In the genomic region with DNA sequence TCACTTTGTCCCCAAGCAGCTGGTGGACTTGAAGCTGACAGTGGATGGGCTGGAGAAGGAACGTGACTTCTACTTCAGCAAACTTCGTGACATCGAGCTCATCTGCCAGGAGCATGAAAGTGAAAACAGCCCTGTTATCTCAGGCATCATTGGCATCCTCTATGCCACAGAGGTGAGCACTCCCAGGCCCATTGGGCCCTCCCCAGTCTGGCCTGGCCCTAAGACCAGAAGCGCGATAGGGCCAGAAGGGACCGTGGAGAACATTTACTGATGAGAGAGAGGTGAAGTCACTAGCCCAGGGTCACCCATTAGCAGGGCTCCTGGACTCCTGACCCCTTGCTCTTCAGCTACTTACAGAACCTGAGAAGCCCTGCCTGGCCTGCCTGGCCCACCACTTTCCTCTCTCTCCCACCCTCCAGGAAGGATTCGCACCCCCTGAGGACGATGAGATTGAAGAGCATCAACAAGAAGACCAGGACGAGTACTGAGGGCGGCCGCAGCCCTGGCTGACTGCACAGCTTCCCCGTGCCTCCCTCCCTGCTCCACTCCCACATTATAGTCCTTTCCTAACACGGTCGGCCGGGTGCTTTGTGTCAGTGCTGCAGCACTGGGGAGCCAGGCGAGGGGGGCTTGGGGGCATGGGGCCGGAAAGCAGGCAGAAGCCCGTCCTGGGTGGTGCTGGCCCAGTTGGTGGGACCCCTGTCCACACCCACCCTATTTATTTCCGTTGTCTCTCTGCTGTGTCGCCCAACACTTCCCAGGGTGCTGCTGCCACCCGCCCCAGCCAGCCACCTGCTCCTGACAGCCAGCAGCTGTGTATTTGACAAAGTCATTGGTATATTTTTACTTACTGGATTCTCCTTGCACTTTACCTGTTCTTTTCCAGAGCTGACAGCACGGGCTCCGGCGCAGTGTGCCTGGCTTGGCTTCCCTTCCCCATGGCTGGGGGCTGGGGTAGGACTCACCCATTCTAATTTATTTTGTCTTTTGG, we compare ENCODE assay signal across 18 cellular contexts. TPM values are rescaled to one million over a fixed set of nuclear protein-coding genes. Genes with fewer than 3 reads are reported as not detected.
A peak's percentile ranks its signal among the peaks of the same experiment; 100 is the strongest.
DNase-seq lines count a peak whose midpoint lies in the region; ATAC-seq and TF ChIP-seq lines count a peak whose summit lies in the region.
"Had no signal": no experiment of that assay in that cellular context is flagged by ENCODE, and none has a peak within 500 bp of the region (broad histone marks: within the 10 kb centered on the region; RNA-seq: fewer than 3 reads in every experiment).

No MANE protein-coding gene starts in this region.

- no peaks in the 10 kb centered on the region for H3K79me2 ChIP-seq in H9 (ENCODE audit: insufficient read depth, low read length)
- H3K79me2 ChIP-seq in HCT116 (ENCODE audit: insufficient read depth, low read length), result peaks cover 30% of the 10 kb centered on the region

- H3K23ac ChIP-seq in H9 (ENCODE audit: insufficient read length, low read depth, low read length), result no peak overlapping the region

- H4K20me1 ChIP-seq in H9 (ENCODE audit: control insufficient read depth, insufficient read depth, insufficient read length) (no peaks in the 10 kb centered on the region), HCT116 (ENCODE audit: insufficient read depth) (no peaks in the 10 kb centered on the region)

- H3K4me3 ChIP-seq in HCT116 (replicated peaks in 1 of 2; ENCODE audit: low read depth in 1 of 2, low read length in 2 of 2), result no peak overlapping the region

- no peaks in the 10 kb centered on the region for H3K23me2 ChIP-seq in H9 (ENCODE audit: insufficient read length, low read depth, low read length, poor library complexity, severe bottlenecking)

- BruUV-seq in HCT116 (replicated peaks; lab: Mats Ljungman, UMichigan), result TSS peak; percentile 52

- no peak overlapping the region for H3K18ac ChIP-seq in H9 (ENCODE audit: insufficient read length, low read depth, low read length)

- TF ChIP-seq CTCF in H9 (conservative IDR thresholded peaks at IDR 0.05), result no peak
- TF ChIP-seq CTCF in HCT116 (IDR thresholded peaks at IDR 0.05 in 2 of 3, conservative IDR thresholded peaks at IDR 0.05 in 1 of 3; ENCODE audit: borderline replicate concordance in 1 of 3, insufficient read depth in 1 of 3, low read depth in 2 of 3, low read length in 2 of 3), result no peak
- TF ChIP-seq CTCF in nephron progenitor cell (IDR thresholded peaks at IDR 0.05), result no peak

- no peak overlapping the region for H3K14ac ChIP-seq in H9 (ENCODE audit: insufficient read depth, low read length)

- no peak overlapping the region for H3T11ph ChIP-seq in H9 (ENCODE audit: low read length)

- H2AK5ac ChIP-seq in H9 (ENCODE audit: insufficient read length, low read length), result no peak overlapping the region

- no peak overlapping the region for H2BK20ac ChIP-seq in H9 (ENCODE audit: low read depth, low read length, poor library complexity, severe bottlenecking)

- no peak overlapping the region for H4K8ac ChIP-seq in H9 (replicated peaks; ENCODE audit: insufficient read length, low read depth, low read length)

- H3K4me3 Mint-ChIP-seq in H9 (peak overlapping the region in 1 of 2 experiments; percentile 2; a peak in 1 of 5 replicates), nephron progenitor cell (no peak overlapping the region)
- H3K4me3 Mint-ChIP-seq in central memory CD8-positive, alpha-beta T cell, result no peak overlapping the region

- H3K27me3 Mint-ChIP-seq in H9 (ENCODE audit: low read depth) (no peaks in the 10 kb centered on the region; the same call in 1 of the 2 replicates), nephron progenitor cell (ENCODE audit: low read depth, poor library complexity) (peaks cover 3% of the 10 kb centered on the region)
- H3K27me3 Mint-ChIP-seq in central memory CD8-positive, alpha-beta T cell, result no peaks in the 10 kb centered on the region

- CTCF ChIA-PET in HCT116 (lab: Charles Lee), result no interaction called here

- H3K4me2 ChIP-seq in H9 (ENCODE audit: insufficient read depth, insufficient read length, low read length), result no peak overlapping the region
- H3K4me2 ChIP-seq in HCT116 (ENCODE audit: low read length), result no peak overlapping the region

- no CpG with 5 or more reads among the region's 24 CpGs for WGBS in H9 (ENCODE audit: extremely low coverage, insufficient read length, low lambda C conversion rate)

- no peak overlapping the region for H3K4ac ChIP-seq in H9 (ENCODE audit: low read depth, low read length)

- peaks cover 4 to 19% (median 9%) of the 10 kb centered on the region in 3 experiments for H3K36me3 Mint-ChIP-seq in H9 (ENCODE audit: insufficient read depth in 1 of 3, low read depth in 3 of 3)
- H3K36me3 Mint-ChIP-seq in central memory CD8-positive, alpha-beta T cell (ENCODE audit: insufficient read depth), result peaks cover 11% of the 10 kb centered on the region
- H3K36me3 Mint-ChIP-seq in nephron progenitor cell (ENCODE audit: low read depth), result peaks cover 30% of the 10 kb centered on the region

- H3K9me3 ChIP-seq in H9 (ENCODE audit: control insufficient read depth, low read depth, low read length) (no peaks in the 10 kb centered on the region), HCT116 (ENCODE audit: control insufficient read depth in 1 of 2, insufficient read depth in 1 of 2, low read depth in 1 of 2, low read length in 2 of 2) (no peaks in the 10 kb centered on the region)

- no peaks in the 10 kb centered on the region for H3K9me2 ChIP-seq in HCT116 (ENCODE audit: insufficient read depth)

- H2BK12ac ChIP-seq in H9 (ENCODE audit: insufficient read length, low read depth, low read length), result no peak overlapping the region

- no peaks in the 10 kb centered on the region for H3K79me1 ChIP-seq in H9 (ENCODE audit: insufficient read depth, low read depth, low read length, poor library complexity, severe bottlenecking)

- H3K4me1 ChIP-seq in H9 (ENCODE audit: insufficient read depth, low read length) (no peaks in the 10 kb centered on the region), HCT116 (ENCODE audit: control insufficient read depth in 1 of 2, insufficient read depth in 2 of 2, low read length in 2 of 2) (peaks cover 12 to 32% of the 10 kb centered on the region in 2 experiments)

- peaks cover 5 to 9% of the 10 kb centered on the region in 2 experiments for H3K4me1 Mint-ChIP-seq in H9
- H3K4me1 Mint-ChIP-seq in central memory CD8-positive, alpha-beta T cell, result peaks cover 6% of the 10 kb centered on the region
- H3K4me1 Mint-ChIP-seq in nephron progenitor cell, result peaks cover 29% of the 10 kb centered on the region

- RAD21 ChIA-PET in HCT116 (lab: Charles Lee; ENCODE audit: low non-redundant PET in 1 of 2, low total read pairs in 2 of 2, uncharacterized antibody in 2 of 2, unreplicated experiment in 2 of 2), result no interaction called here

- no peak for ATAC-seq in HCT116
- ATAC-seq in central memory CD8-positive, alpha-beta T cell (replicated peaks; ENCODE audit: extremely low read depth, poor library complexity, severe bottlenecking), result no peak

- H2BK120ac ChIP-seq in H9 (ENCODE audit: low read depth, low read length, poor library complexity, severe bottlenecking), result no peak overlapping the region

- H3K36me3 ChIP-seq in HCT116 (ENCODE audit: control insufficient read depth in 1 of 2, insufficient read depth in 2 of 2, low read length in 2 of 2), result peaks cover 4 to 8% of the 10 kb centered on the region in 2 experiments; a peak in 2 of 4 replicates

- intact Hi-C loops in HCT116 (cut with micrococcal nuclease), result no loop called here

- H4K91ac ChIP-seq in H9 (ENCODE audit: insufficient read length, low read depth, low read length), result no peak overlapping the region

- H2BK5ac ChIP-seq in H9 (ENCODE audit: insufficient read length, low read length), result no peak overlapping the region

- TF ChIP-seq POLR2A in HCT116 (IDR thresholded peaks at IDR 0.05; ENCODE audit: borderline replicate concordance, extremely low read depth, insufficient read depth, insufficient read length), result no peak

- H3K27ac ChIP-seq in H9 (ENCODE audit: insufficient read length, low read depth, low read length) (no peak overlapping the region), HCT116 (ENCODE audit: low read depth, low read length) (no peak overlapping the region)
- H3K27ac ChIP-seq: C4-2B had no signal

- H3K9me3 Mint-ChIP-seq in H9 (no peaks in the 10 kb centered on the region; a peak in 1 of 5 replicates), nephron progenitor cell (no peaks in the 10 kb centered on the region)
- no peaks in the 10 kb centered on the region for H3K9me3 Mint-ChIP-seq in central memory CD8-positive, alpha-beta T cell

- H3K27me3 ChIP-seq in H9 (ENCODE audit: insufficient read depth, low read length) (no peaks in the 10 kb centered on the region), HCT116 (ENCODE audit: insufficient read depth, low read length) (no peaks in the 10 kb centered on the region)

- H2AFZ ChIP-seq in H9 (ENCODE audit: low read length) (no peak overlapping the region), HCT116 (ENCODE audit: low read depth, low read length, poor library complexity, severe bottlenecking) (no peak overlapping the region)

- POLR2A ChIA-PET in HCT116 (lab: Charles Lee), result no interaction called here

- H3K27ac Mint-ChIP-seq in H9 (peak overlapping the region; percentile 49 to 61 (median 59); a peak in 3 of 7 replicates), nephron progenitor cell (peak overlapping the region; percentile 61)
- H3K27ac Mint-ChIP-seq in central memory CD8-positive, alpha-beta T cell (ENCODE audit: low read depth), result peak overlapping the region; percentile 13

- TF ChIP-seq RAD21 in HCT116 (IDR thresholded peaks at IDR 0.05; ENCODE audit: low read depth), result no peak

- H3K9ac ChIP-seq in H9 (ENCODE audit: extremely low read depth, insufficient read length, low read length) (no peak overlapping the region), HCT116 (ENCODE audit: low read length) (no peak overlapping the region)

- H2BK15ac ChIP-seq in H9 (ENCODE audit: low read depth, low read length), result no peak overlapping the region

- H4K5ac ChIP-seq in H9 (ENCODE audit: insufficient read length, low read depth, low read length), result no peak overlapping the region

- DNase-seq in H9, result no peak
- no peak for DNase-seq in HCT116 (ENCODE audit: low read depth, low spot score)
- DNase-seq in central memory CD8-positive, alpha-beta T cell (ENCODE audit: low spot score in 2 of 2), result no peak
- no peak for DNase-seq in nephron progenitor cell
- DNase-seq in A172 (ENCODE audit: low spot score), result no peak
- DNase-seq in NCI-H2107 treated with DMSO at 0.1 percent for 48 hours (lab: John Stamatoyannopoulos, UW; ENCODE audit: unreplicated experiment), result no peak
- DNase-seq in T1000 (lab: John Stamatoyannopoulos, UW), result no peak
- DNase-seq in DMS79 (lab: John Stamatoyannopoulos, UW), result no peak
- DNase-seq: AML-193, GOT3, NCI-H1048, NCI-H1436, NCI-H2029, NCI-H510A, NCI-H748 treated with DMSO at 0.1 percent for 48 hours, Right ventricle myocardium superior had no signal

- H3K56ac ChIP-seq in H9 (ENCODE audit: insufficient read length, low read depth, low read length), result no peak overlapping the region

RNA-seq across cellular contexts. Expression of a gene that starts 6.6 kb away (rescaled TPM):
- 53.9 and 55.3 TPM in 2 replicates for total RNA-seq in H9 (2021)
- total RNA-seq in HCT116 (2021; ENCODE audit: unreplicated experiment), result 69.8 TPM
- 59.0 and 66.6 TPM in 2 replicates for polyA plus RNA-seq in HCT116 (2012)
- 53.8 and 57.7 TPM in 2 replicates for total RNA-seq in A172 (2014; rRNA removed; shearing (Covaris generic))

RNA-seq across cellular contexts. Expression of a gene that starts 25.3 kb away (rescaled TPM):
- 55.4 and 58.3 TPM in 2 replicates for total RNA-seq in H9 (2021)
- 40.0 TPM for total RNA-seq in HCT116 (2021; ENCODE audit: unreplicated experiment)
- 27.0 and 35.6 TPM in 2 replicates for polyA plus RNA-seq in HCT116 (2012)
- total RNA-seq in A172 (2014; rRNA removed; shearing (Covaris generic)), result 41.4 and 44.3 TPM in 2 replicates

RNA-seq across cellular contexts. Expression of a gene that starts 45.3 kb away (rescaled TPM):
- total RNA-seq in H9 (2021) (214 and 215 TPM in 2 replicates), HCT116 (2021; ENCODE audit: unreplicated experiment) (187 TPM)
- 262 and 288 TPM in 2 replicates for polyA plus RNA-seq in HCT116 (2012)
- total RNA-seq in A172 (2014; rRNA removed; shearing (Covaris generic)), result 334 and 356 TPM in 2 replicates

RNA-seq across cellular contexts. Expression of a gene that starts 52.3 kb away (rescaled TPM):
- total RNA-seq in H9 (2021) (1.2 and 1.8 TPM in 2 replicates), HCT116 (2021; ENCODE audit: unreplicated experiment) (0.59 TPM)
- polyA plus RNA-seq in HCT116 (2012), result 0.20 and 0.21 TPM in 2 replicates
- total RNA-seq in A172 (2014; rRNA removed; shearing (Covaris generic)), result 0.10 and 0.47 TPM in 2 replicates

RNA-seq across cellular contexts. Expression of a gene that starts 55.7 kb away (rescaled TPM):
- total RNA-seq in H9 (2021), result 1.9 and 2.0 TPM in 2 replicates
- total RNA-seq in HCT116 (2021; ENCODE audit: unreplicated experiment), result 12.1 TPM
- polyA plus RNA-seq in HCT116 (2012), result 21.7 and 23.8 TPM in 2 replicates
- total RNA-seq in A172 (2014; rRNA removed; shearing (Covaris generic)), result 7.1 and 9.7 TPM in 2 replicates
- total RNA-seq: OCI-LY7 had no signal
